Comparison of ENCODE assay signal across 8 cellular contexts in the genomic region with DNA sequence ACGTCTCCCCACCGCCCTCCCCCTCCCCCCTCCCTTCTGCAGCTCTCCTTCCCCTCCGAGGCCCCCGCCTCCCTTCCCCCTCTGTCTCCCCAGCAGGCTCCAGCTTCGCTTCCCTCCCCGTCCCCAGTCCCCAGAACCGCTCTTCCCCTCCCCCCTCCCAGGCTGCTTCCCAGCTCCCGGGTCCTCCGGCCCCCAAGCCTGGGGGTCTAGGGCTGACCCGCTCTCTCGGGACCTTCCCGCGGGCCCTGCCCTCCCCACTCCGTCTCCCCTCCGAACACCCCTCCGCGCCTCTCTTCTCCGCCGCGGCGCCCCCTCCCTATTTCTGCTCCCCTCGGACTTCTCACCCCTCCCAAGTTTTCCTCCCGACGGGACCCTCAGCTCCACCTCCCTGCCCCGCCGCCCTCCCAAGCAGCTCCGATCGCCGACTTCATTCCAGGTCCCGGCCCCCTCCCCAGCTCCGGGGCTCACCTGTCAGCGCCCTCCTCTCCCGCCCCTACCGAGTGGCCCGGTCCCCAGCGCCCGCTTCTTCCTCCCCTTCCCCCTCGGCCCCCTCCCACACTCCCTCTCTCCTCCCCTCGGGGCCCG.
DNase-seq lines count a peak whose midpoint lies in the region; ATAC-seq and TF ChIP-seq lines count a peak whose summit lies in the region.

No MANE protein-coding gene starts in this region.

- TF ChIP-seq CTCF in GM12864 (IDR thresholded peaks at IDR 0.05; ENCODE audit: low read depth, low read length, missing control alignments) = no peak

- H3K36me3 ChIP-seq in duodenal mucosa (ENCODE audit: control insufficient read depth in 1 of 2, insufficient read depth in 2 of 2, low read length in 2 of 2) = no peaks in the 10 kb centered on the region
- no peaks in the 10 kb centered on the region for H3K36me3 ChIP-seq in mucosa of rectum (ENCODE audit: control insufficient read depth in 2 of 2, insufficient read depth in 2 of 2, low read length in 2 of 2)

- no peak overlapping the region for H3K9ac ChIP-seq in duodenal mucosa (ENCODE audit: low read depth in 1 of 2, low read length in 2 of 2)
- no peak overlapping the region for H3K9ac ChIP-seq in mucosa of rectum (ENCODE audit: low read depth in 1 of 2, low read length in 2 of 2)

- ATAC-seq in GM18498 (IDR thresholded peaks at IDR 0.05; ENCODE audit: unreplicated experiment) = no peak
- no peak for ATAC-seq in GM18907 (IDR thresholded peaks at IDR 0.05; ENCODE audit: unreplicated experiment)

- H3K9me3 ChIP-seq in duodenal mucosa (ENCODE audit: control insufficient read depth in 1 of 2, low read length in 2 of 2) (no peaks in the 10 kb centered on the region), mucosa of rectum (ENCODE audit: control insufficient read depth in 2 of 2, low read length in 2 of 2) (no peaks in the 10 kb centered on the region)

- H3K4me1 ChIP-seq in duodenal mucosa (ENCODE audit: control insufficient read depth in 1 of 2, insufficient read depth in 2 of 2, low read length in 2 of 2) (peaks cover 0 to 5% of the 10 kb centered on the region in 2 donors), mucosa of rectum (ENCODE audit: control insufficient read depth in 2 of 2, insufficient read depth in 2 of 2, low read length in 2 of 2) (peaks cover 0 to 5% of the 10 kb centered on the region in 2 donors)

- peak overlapping the region; percentile 31 for H3K4me3 ChIP-seq in GM12864 (ENCODE audit: low read depth, low read length)
- peak overlapping the region; percentile 56 to 59 for H3K4me3 ChIP-seq in duodenal mucosa (ENCODE audit: low read depth in 1 of 2, low read length in 2 of 2)
- H3K4me3 ChIP-seq in mucosa of rectum (ENCODE audit: low read length in 2 of 2) = peak overlapping the region; percentile 57 to 62

- DNase-seq in GM12864 (ENCODE audit: low read depth) = no peak
- DNase-seq in NCI-H2227 treated with DMSO at 0.1 percent for 48 hours (lab: John Stamatoyannopoulos, UW) = peak; percentile 67
- DNase-seq in inferior parietal cortex (ENCODE audit: extremely low spot score) = no peak
- no peak for DNase-seq in DMS153 treated with DMSO at 0.1 percent for 48 hours (lab: John Stamatoyannopoulos, UW; ENCODE audit: unreplicated experiment)

- H3K27ac ChIP-seq in duodenal mucosa (ENCODE audit: low read depth, low read length) = no peak overlapping the region
- H3K27ac ChIP-seq in mucosa of rectum (ENCODE audit: low read depth in 2 of 2, low read length in 2 of 2) = peak overlapping the region; percentile 37 to 56

- H3K27me3 ChIP-seq in duodenal mucosa (ENCODE audit: control insufficient read depth in 1 of 2, insufficient read depth in 2 of 2, low read length in 2 of 2) (peaks cover 5 to 17% of the 10 kb centered on the region in 2 donors), mucosa of rectum (ENCODE audit: control insufficient read depth in 2 of 2, insufficient read depth in 2 of 2, low read length in 2 of 2) (peaks cover 5% of the 10 kb centered on the region in 2 donors)
